In genomic region chr1:63082754-63083153, GRCh38 we compare ENCODE assay signal across 20 cellular contexts.
A peak's percentile ranks its signal among the peaks of the same experiment; 100 is the strongest.
DNase-seq lines count a peak whose midpoint lies in the region; ATAC-seq, FAIRE-seq and TF ChIP-seq lines count a peak whose summit lies in the region.
"Had no signal": no experiment of that assay in that cellular context is flagged by ENCODE, and none has a peak within 500 bp of the region (broad histone marks: within the 10 kb centered on the region; RNA-seq: fewer than 3 reads in every experiment).

No MANE protein-coding gene starts in this region.

- POLR2A ChIA-PET in HEK293 (lab: Yijun Ruan, JAX) (no interaction called here), K562 (lab: Yijun Ruan, JAX) (no interaction called here), HepG2 (lab: Yijun Ruan, JAX) (no interaction called here)

- H3K4me3 ChIP-seq in HEK293 (ENCODE audit: low read depth, low read length): no peak overlapping the region
- H3K4me3 ChIP-seq in K562: no peak overlapping the region
- H3K4me3 ChIP-seq in HepG2 (replicated peaks in 1 of 3; ENCODE audit: insufficient read depth in 1 of 3, low read depth in 2 of 3, low read length in 3 of 3): no peak overlapping the region
- H3K4me3 ChIP-seq: GM23248 had no signal

- CTCF ChIA-PET in HEK293 (lab: Yijun Ruan, JAX): no interaction called here
- CTCF ChIA-PET in K562 (lab: Yijun Ruan, JAX; ENCODE audit: low intra/inter-chr PET ratio): no interaction called here
- CTCF ChIA-PET in HepG2 (lab: Yijun Ruan, JAX; ENCODE audit: low intra/inter-chr PET ratio, low total read pairs): no interaction called here

- no peak for ATAC-seq in K562
- ATAC-seq in HG03439 (IDR thresholded peaks at IDR 0.05; ENCODE audit: unreplicated experiment): no peak
- ATAC-seq in HepG2: no peak
- no peak for ATAC-seq in GM18868 (IDR thresholded peaks at IDR 0.05; ENCODE audit: unreplicated experiment)

- H4K20me1 ChIP-seq in K562 (replicated peaks; ENCODE audit: control insufficient read depth, insufficient read depth, low read length) (no peaks in the 10 kb centered on the region), HepG2 (ENCODE audit: insufficient read depth, low read length) (no peaks in the 10 kb centered on the region)

- intact Hi-C loops in K562 (cut with micrococcal nuclease) (loop anchor here (10.0 kb wide), 1 partner anchor 1068 kb away; no protein-coding TSS in a partner anchor), HepG2 (cut with micrococcal nuclease; ENCODE audit: unreplicated experiment) (no loop called here)

- FAIRE-seq in K562 (lab: Jason Lieb, UNC): no peak
- FAIRE-seq in HepG2 (lab: Jason Lieb, UNC): no peak
- FAIRE-seq: D721Med, G401.6, GM19239, H54, HTR-8/SVneo had no signal

- H3K27me3 Mint-ChIP-seq in neural crest cell (ENCODE audit: low read depth): peaks cover 90% of the 10 kb centered on the region

- no peak for TF ChIP-seq POLR2A in K562 (conservative IDR thresholded peaks at IDR 0.05)
- no peak for TF ChIP-seq POLR2A in HepG2 (IDR thresholded peaks at IDR 0.05; ENCODE audit: insufficient read depth in 1 of 2, low read depth in 2 of 2, low read length in 2 of 2)

- H3K4me1 ChIP-seq in HEK293 (ENCODE audit: control insufficient read depth, insufficient read depth, low read length) (no peaks in the 10 kb centered on the region), K562 (replicated peaks in 1 of 2; ENCODE audit: control insufficient read depth in 2 of 2, insufficient read depth in 2 of 2, low read length in 2 of 2) (no peaks in the 10 kb centered on the region), HepG2 (ENCODE audit: insufficient read depth, low read length) (no peaks in the 10 kb centered on the region)
- H3K4me1 ChIP-seq: Caco-2 had no signal

- TF ChIP-seq CTCF in GM10266 (IDR thresholded peaks at IDR 0.05; ENCODE audit: control insufficient read depth, insufficient read depth, low read depth, missing control alignments) (no peak), HEK293 (tag by site-specific recombination; IDR thresholded peaks at IDR 0.05) (no peak), K562 (IDR thresholded peaks at IDR 0.05 in 2 of 3, conservative IDR thresholded peaks at IDR 0.05 in 1 of 3; ENCODE audit: insufficient read depth in 2 of 3, low read depth in 1 of 3, low read length in 3 of 3) (no peak), neural crest cell (conservative IDR thresholded peaks at IDR 0.05) (no peak), HepG2 (CRISPR knock-in tag; IDR thresholded peaks at IDR 0.05) (no peak)

- H3K9me3 Mint-ChIP-seq in neural crest cell: no peaks in the 10 kb centered on the region

- H3K36me3 Mint-ChIP-seq in neural crest cell (ENCODE audit: low read depth): no peaks in the 10 kb centered on the region

- in situ Hi-C loops in K562 (cut with MboI) (no loop called here), HepG2 (cut with HindIII; ENCODE audit: extremely low pct_ligation_motif_present, low pct_unique_long_range_greater_than_20kb) (no loop called here)

- TF ChIP-seq RAD21 in K562 (CRISPR knock-in tag; conservative IDR thresholded peaks at IDR 0.05 in 1 of 2, IDR thresholded peaks at IDR 0.05 in 1 of 2): no peak
- no peak for TF ChIP-seq RAD21 in HepG2 (CRISPR knock-in tag; IDR thresholded peaks at IDR 0.05)

- H2AFZ ChIP-seq in K562 (ENCODE audit: low read depth, low read length): no peak overlapping the region
- H2AFZ ChIP-seq in HepG2 (ENCODE audit: low read length): no peak overlapping the region
- H2AFZ ChIP-seq: GM23248 had no signal

- peaks cover 17% of the 10 kb centered on the region for H3K4me1 Mint-ChIP-seq in neural crest cell

- WGBS in K562 (ENCODE audit: insufficient coverage, low coverage, missing lambda C conversion rate): 0% methylated on average over 3 of the region's 3 CpGs
- WGBS in HepG2 (ENCODE audit: low lambda C conversion rate): 31% methylated on average over 3 of the region's 3 CpGs

- H3K79me2 ChIP-seq in K562 (ENCODE audit: control insufficient read depth, insufficient read depth, low read length) (no peaks in the 10 kb centered on the region), HepG2 (ENCODE audit: insufficient read depth, low read length) (no peaks in the 10 kb centered on the region)

- DNase-seq in GM10266 (ENCODE audit: extremely low spot score): peak; percentile 2
- no peak for DNase-seq in K562 (ENCODE audit: extremely low read depth in 1 of 4, low spot score in 3 of 4)
- no peak for DNase-seq in neural crest cell (ENCODE audit: low read depth, low spot score)
- DNase-seq in HepG2 (ENCODE audit: low spot score): no peak
- DNase-seq: ACHN; Caco-2; CD4-positive, alpha-beta T cell; GM23248; HCEC 1CT; HFFc6 had no signal

- no peaks in the 10 kb centered on the region for H3K9me1 ChIP-seq in K562 (ENCODE audit: control insufficient read depth, insufficient read depth, low read length)

- H3K36me3 ChIP-seq in HEK293 (ENCODE audit: control insufficient read depth in 2 of 2, insufficient read depth in 1 of 2, low read length in 2 of 2): no peaks in the 10 kb centered on the region
- no peaks in the 10 kb centered on the region for H3K36me3 ChIP-seq in K562 (ENCODE audit: control insufficient read depth, insufficient read depth, low read length)
- no peaks in the 10 kb centered on the region for H3K36me3 ChIP-seq in HepG2 (replicated peaks in 1 of 2; ENCODE audit: control insufficient read depth in 1 of 2, insufficient read depth in 2 of 2, low read length in 2 of 2)

- H3K9me3 ChIP-seq in HEK293 (ENCODE audit: control insufficient read depth, insufficient read depth, low read depth, low read length) (no peaks in the 10 kb centered on the region), K562 (replicated peaks; ENCODE audit: control insufficient read depth, insufficient read depth, low read depth, low read length) (no peaks in the 10 kb centered on the region), HepG2 (ENCODE audit: low read length) (no peaks in the 10 kb centered on the region)
- H3K9me3 ChIP-seq: Caco-2 had no signal

- TF ChIP-seq EP300 in K562 (IDR thresholded peaks at IDR 0.05; ENCODE audit: low read length) (no peak), HepG2 (IDR thresholded peaks at IDR 0.05; ENCODE audit: low read depth in 2 of 2, low read length in 2 of 2) (no peak), HepG2 (CRISPR knock-in tag; IDR thresholded peaks at IDR 0.05; ENCODE audit: borderline replicate concordance) (no peak)

- peak overlapping the region; percentile 36 for H3K27ac Mint-ChIP-seq in neural crest cell (ENCODE audit: unreplicated experiment)
- H3K27ac Mint-ChIP-seq: CD4-positive, alpha-beta T cell; HFFc6 had no signal

- BruUV-seq in K562 (replicated peaks; lab: Mats Ljungman, UMichigan): no TSS peak
- no TSS peak for BruUV-seq in HepG2 (replicated peaks; lab: Mats Ljungman, UMichigan)

- no peak overlapping the region for H3K4me3 Mint-ChIP-seq in neural crest cell
- H3K4me3 Mint-ChIP-seq: CD4-positive, alpha-beta T cell; HFFc6 had no signal

- no peak overlapping the region for H3K27ac ChIP-seq in HEK293 (ENCODE audit: extremely low read depth, low read depth, low read length)
- H3K27ac ChIP-seq in K562 (ENCODE audit: extremely low read depth, low read depth, low read length): no peak overlapping the region
- H3K27ac ChIP-seq in HepG2 (ENCODE audit: extremely low read length, insufficient read depth, low read length): no peak overlapping the region
- H3K27ac ChIP-seq: C4-2B, GM23248, KMS-11 had no signal

- peaks cover 0 to 11% of the 10 kb centered on the region in 2 experiments; a peak in 3 of 5 replicates for H3K27me3 ChIP-seq in K562 (ENCODE audit: control insufficient read depth in 2 of 2, insufficient read depth in 2 of 2, low read length in 2 of 2)
- H3K27me3 ChIP-seq in HepG2 (ENCODE audit: control insufficient read depth in 1 of 2, insufficient read depth in 2 of 2, low read length in 2 of 2): no peaks in the 10 kb centered on the region; a peak in 2 of 5 replicates

- no peak overlapping the region for H3K9ac ChIP-seq in K562 (ENCODE audit: insufficient read depth in 1 of 2, low read depth in 2 of 2, low read length in 2 of 2)
- no peak overlapping the region for H3K9ac ChIP-seq in HepG2 (ENCODE audit: insufficient read depth, low read depth, low read length)
- H3K9ac ChIP-seq: GM23248, KMS-11 had no signal

- H3K4me2 ChIP-seq in K562 (ENCODE audit: insufficient read depth, low read length) (no peak overlapping the region), HepG2 (ENCODE audit: low read depth, low read length) (no peak overlapping the region)
- H3K4me2 ChIP-seq: KMS-11 had no signal

TF ChIP-seq in HEK293, 187 proteins besides CTCF, POLR2A, EP300 and RAD21:
- TF ChIP-seq MYNN (tag by site-specific recombination; IDR thresholded peaks at IDR 0.05; ENCODE audit: borderline replicate concordance) (0 out of 2 replicates have a peak, but pooled peaks have one; percentile 50), TRIM28 (IDR thresholded peaks at IDR 0.05; ENCODE audit: borderline replicate concordance, low read length) (no peak)

TF ChIP-seq in K562, 482 proteins besides CTCF, POLR2A, EP300 and RAD21:
- TF ChIP-seq BDP1 (IDR thresholded peaks at IDR 0.05; ENCODE audit: insufficient read depth, insufficient read length) (no peak), MYNN (IDR thresholded peaks at IDR 0.05) (peak; percentile 95), MYNN (CRISPR knock-in tag; IDR thresholded peaks at IDR 0.05) (no peak)
TF ChIP-seq in K562: peak in this region for 1.

TF ChIP-seq in HepG2, 621 proteins besides CTCF, POLR2A, EP300 and RAD21 (continues in another document):
- TF ChIP-seq IRF1 (CRISPR knock-in tag; IDR thresholded peaks at IDR 0.05; ENCODE audit: low read depth) (no peak), MBNL3 (CRISPR knock-in tag; conservative IDR thresholded peaks at IDR 0.05) (no peak), ZNF24 (IDR thresholded peaks at IDR 0.05) (no peak)
